In the genomic region with DNA sequence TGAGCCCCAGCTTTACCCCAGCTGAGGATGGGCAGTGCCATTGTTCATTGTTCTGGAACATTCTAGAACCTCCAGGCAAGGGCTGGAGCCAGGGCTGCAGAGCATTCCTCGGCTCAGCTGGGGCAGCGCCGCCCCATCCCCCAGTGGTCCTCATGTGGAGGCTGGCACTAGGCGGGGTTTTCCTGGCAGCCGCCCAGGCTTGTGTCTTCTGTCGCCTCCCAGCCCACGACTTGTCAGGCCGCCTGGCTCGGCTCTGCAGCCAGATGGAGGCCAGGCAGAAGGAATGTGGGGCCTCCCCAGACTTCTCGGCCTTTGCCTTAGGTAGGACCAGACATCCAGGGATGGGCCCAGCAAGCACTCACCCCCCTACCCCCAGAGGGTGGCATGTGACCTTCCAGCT, we compare ENCODE assay signal across 9 cellular contexts. TPM values are rescaled to one million over a fixed set of nuclear protein-coding genes. Genes with fewer than 3 reads are reported as not detected.
DNase-seq lines count a peak whose midpoint lies in the region; ATAC-seq, FAIRE-seq and TF ChIP-seq lines count a peak whose summit lies in the region.
"Had no signal": no experiment of that assay in that cellular context is flagged by ENCODE, and none has a peak within 500 bp of the region (broad histone marks: within the 10 kb centered on the region; RNA-seq: fewer than 3 reads in every experiment).

TSS of gene TMEM95 (plus strand) at position 104 of the 400 bp plus-strand sequence. CDS start at position 153, 49 bp downstream.

- intact Hi-C loops in activated naive CD4-positive, alpha-beta T cell treated with anti-CD3 and anti-CD28 coated beads for 36 hours (cut with micrococcal nuclease) = loop anchor here (5.0 kb wide), 1 partner anchor 37 kb away; the partner anchor contains the start of gene PLSCR3

- CTCF ChIA-PET in activated naive CD4-positive, alpha-beta T cell treated with anti-CD3 and anti-CD28 coated beads, Interleukin-2, amount 10 ng/mL, durations not matched to agents 7 days and 5 days (lab: Charles Lee) = interaction anchor here (0.7 to 4.5 kb wide), 16 partner anchors 12 to 235 kb away, joined by 3 to 56 read pairs (median 4); partner anchors contain the start of genes ACAP1, SENP3, SOX15 and SPEM2
- CTCF ChIA-PET in activated naive CD4-positive, alpha-beta T cell treated with anti-CD3 and anti-CD28 coated beads for 36 hours (lab: Charles Lee) = interaction anchor here (0.5 to 4.4 kb wide), 22 partner anchors 14 to 276 kb away, joined by 3 to 34 read pairs (median 4); partner anchors contain the start of genes ACAP1, NEURL4, SENP3 and TMEM102

- TF ChIP-seq CTCF in type B pancreatic cell (conservative IDR thresholded peaks at IDR 0.05) = no peak

- H3K36me3 Mint-ChIP-seq in activated naive CD4-positive, alpha-beta T cell treated with anti-CD3 and anti-CD28 coated beads, Interleukin-2, amount 10 ng/mL, durations not matched to agents 7 days and 5 days = peaks cover 20% of the 10 kb centered on the region
- peaks cover 8% of the 10 kb centered on the region for H3K36me3 Mint-ChIP-seq in activated naive CD4-positive, alpha-beta T cell treated with anti-CD3 and anti-CD28 coated beads for 36 hours (ENCODE audit: low read depth)
- H3K36me3 Mint-ChIP-seq in type B pancreatic cell = no peaks in the 10 kb centered on the region

- no peak for FAIRE-seq in HTR-8/SVneo (lab: Jason Lieb, UNC)

- peaks cover 31% of the 10 kb centered on the region for H3K27me3 Mint-ChIP-seq in activated naive CD4-positive, alpha-beta T cell treated with anti-CD3 and anti-CD28 coated beads, Interleukin-2, amount 10 ng/mL, durations not matched to agents 7 days and 5 days
- no peaks in the 10 kb centered on the region for H3K27me3 Mint-ChIP-seq in activated naive CD4-positive, alpha-beta T cell treated with anti-CD3 and anti-CD28 coated beads for 36 hours (ENCODE audit: low read depth)
- no peaks in the 10 kb centered on the region for H3K27me3 Mint-ChIP-seq in type B pancreatic cell

- H3K4me3 Mint-ChIP-seq in activated naive CD4-positive, alpha-beta T cell treated with anti-CD3 and anti-CD28 coated beads, Interleukin-2, amount 10 ng/mL, durations not matched to agents 7 days and 5 days = no peak within 1 kb of the TSS
- no peak within 1 kb of the TSS for H3K4me3 Mint-ChIP-seq in activated naive CD4-positive, alpha-beta T cell treated with anti-CD3 and anti-CD28 coated beads for 36 hours
- H3K4me3 Mint-ChIP-seq in type B pancreatic cell = peak within 1 kb of the TSS; percentile 74

- DNase-seq in activated naive CD4-positive, alpha-beta T cell treated with anti-CD3 and anti-CD28 coated beads, Interleukin-2, amount 10 ng/mL, durations not matched to agents 7 days and 5 days = no peak
- DNase-seq in activated naive CD4-positive, alpha-beta T cell treated with anti-CD3 and anti-CD28 coated beads for 36 hours = no peak
- DNase-seq in caudate nucleus (lab: John Stamatoyannopoulos, UW) (peak in 56 of 61 donors; percentile 12 to 89 (median 53)), midbrain (lab: John Stamatoyannopoulos, UW) (peak; percentile 81), type B pancreatic cell (ENCODE audit: extremely low spot score, unreplicated experiment) (no peak), T1000 (lab: John Stamatoyannopoulos, UW) (no peak), HTR-8/SVneo (ENCODE audit: insufficient read length, low spot score) (no peak)

- ATAC-seq in GM18520 (IDR thresholded peaks at IDR 0.05; ENCODE audit: unreplicated experiment) = no peak

- H3K9me3 Mint-ChIP-seq in activated naive CD4-positive, alpha-beta T cell treated with anti-CD3 and anti-CD28 coated beads, Interleukin-2, amount 10 ng/mL, durations not matched to agents 7 days and 5 days = no peaks in the 10 kb centered on the region
- no peaks in the 10 kb centered on the region for H3K9me3 Mint-ChIP-seq in activated naive CD4-positive, alpha-beta T cell treated with anti-CD3 and anti-CD28 coated beads for 36 hours
- no peaks in the 10 kb centered on the region for H3K9me3 Mint-ChIP-seq in type B pancreatic cell

- H3K27ac Mint-ChIP-seq in activated naive CD4-positive, alpha-beta T cell treated with anti-CD3 and anti-CD28 coated beads, Interleukin-2, amount 10 ng/mL, durations not matched to agents 7 days and 5 days = peak within 1 kb of the TSS; percentile 26
- H3K27ac Mint-ChIP-seq in activated naive CD4-positive, alpha-beta T cell treated with anti-CD3 and anti-CD28 coated beads for 36 hours = no peak within 1 kb of the TSS
- peak within 1 kb of the TSS; percentile 91 for H3K27ac Mint-ChIP-seq in type B pancreatic cell

- H3K27ac ChIP-seq in caudate nucleus (ENCODE audit: low read depth, low read length) = peak within 1 kb of the TSS; percentile 87
- H3K27ac ChIP-seq: VCaP had no signal

- H3K4me1 Mint-ChIP-seq in activated naive CD4-positive, alpha-beta T cell treated with anti-CD3 and anti-CD28 coated beads, Interleukin-2, amount 10 ng/mL, durations not matched to agents 7 days and 5 days = peaks cover 47% of the 10 kb centered on the region
- peaks cover 37% of the 10 kb centered on the region for H3K4me1 Mint-ChIP-seq in activated naive CD4-positive, alpha-beta T cell treated with anti-CD3 and anti-CD28 coated beads for 36 hours (ENCODE audit: low read depth)
- H3K4me1 Mint-ChIP-seq in type B pancreatic cell (ENCODE audit: unreplicated experiment) = peaks cover 20% of the 10 kb centered on the region

RNA-seq across cellular contexts. Expression of gene TMEM95, which starts in this region (rescaled TPM):
- not detected for total RNA-seq in activated naive CD4-positive, alpha-beta T cell treated with anti-CD3 and anti-CD28 coated beads for 36 hours
- not detected in 2 replicates for total RNA-seq in type B pancreatic cell (ENCODE audit: low replicate concordance)

Comparison
In these comparisons a context has a peak if more than half of its experiments do, and no peak if none do; other contexts are left out.
1. DNase-seq: peak in caudate nucleus (56 of 61) and midbrain (single experiment); none in activated naive CD4-positive, alpha-beta T cell treated with anti-CD3 and anti-CD28 coated beads, Interleukin-2, amount 10 ng/mL, durations not matched to agents 7 days and 5 days (single experiment), activated naive CD4-positive, alpha-beta T cell treated with anti-CD3 and anti-CD28 coated beads for 36 hours (single experiment), type B pancreatic cell (single experiment), T1000 (single experiment) and HTR-8/SVneo (single experiment).